8 cellular contexts compared by ENCODE assay signal in genomic region chr2:64019975-64020281, GRCh38. TPM values are rescaled to one million over a fixed set of nuclear protein-coding genes. Genes with fewer than 3 reads are reported as not detected.
A peak's percentile ranks its signal among the peaks of the same experiment; 100 is the strongest.
DNase-seq lines count a peak whose midpoint lies in the region; ATAC-seq, FAIRE-seq and TF ChIP-seq lines count a peak whose summit lies in the region.

No MANE protein-coding gene starts in this region.

- DNase-seq in A549 (ENCODE audit: low read depth in 1 of 2, low spot score in 1 of 2), result no peak
- DNase-seq in HFFc6, result no peak
- no peak for DNase-seq in GM12878 (ENCODE audit: low read depth, low spot score)
- no peak for DNase-seq in AG08396 (ENCODE audit: low spot score)
- no peak for DNase-seq in NCI-H774 (lab: John Stamatoyannopoulos, UW)
- no peak for DNase-seq in activated CD4-positive, alpha-beta T cell treated with anti-CD3 and anti-CD28 coated beads for 4 hours

- peaks cover 42% of the 10 kb centered on the region for H3K4me1 ChIP-seq in A549
- H3K4me1 ChIP-seq in GM12878 (ENCODE audit: control insufficient read depth, insufficient read depth, low read length), result peaks cover 5% of the 10 kb centered on the region; the same call in 1 of the 2 replicates
- H3K4me1 ChIP-seq in mononuclear cell (ENCODE audit: insufficient read depth, low read length), result peaks cover 35% of the 10 kb centered on the region

- peaks cover 12% of the 10 kb centered on the region for H3K36me3 Mint-ChIP-seq in HFFc6 (ENCODE audit: low read depth)

- H3K36me3 ChIP-seq in GM12878 (ENCODE audit: control insufficient read depth in 2 of 2, insufficient read depth in 2 of 2, low read length in 1 of 2), result no peaks in the 10 kb centered on the region

- no peaks in the 10 kb centered on the region for H3K9me3 ChIP-seq in A549
- H3K9me3 ChIP-seq in GM12878 (replicated peaks; ENCODE audit: control insufficient read depth, insufficient read depth, low read length), result no peaks in the 10 kb centered on the region
- no peaks in the 10 kb centered on the region for H3K9me3 ChIP-seq in mononuclear cell (ENCODE audit: low read depth, low read length)

- H2AFZ ChIP-seq in GM12878 (ENCODE audit: control insufficient read depth, low read depth, low read length), result peak overlapping the region; percentile 87

- H3K4me3 ChIP-seq in A549, result peak overlapping the region; percentile 62
- H3K4me3 ChIP-seq in GM12878, result peak overlapping the region; percentile 17
- H3K4me3 ChIP-seq in mononuclear cell (ENCODE audit: low read length), result peak overlapping the region; percentile 86

- H3K79me2 ChIP-seq in GM12878 (ENCODE audit: control insufficient read depth, insufficient read depth, low read length), result peaks cover 39% of the 10 kb centered on the region

- TF ChIP-seq RAD21 in A549 (conservative IDR thresholded peaks at IDR 0.05 in 1 of 2, IDR thresholded peaks at IDR 0.05 in 1 of 2) (no peak), GM12878 (IDR thresholded peaks at IDR 0.05; ENCODE audit: insufficient read depth, low read depth, low read length) (no peak)

- peak overlapping the region; percentile 96 to 99 for H3K27ac ChIP-seq in A549
- peak overlapping the region; percentile 90 for H3K27ac ChIP-seq in GM12878 (ENCODE audit: control insufficient read depth, insufficient read depth)

- no peak for ATAC-seq in A549
- ATAC-seq in GM12878, result peak; percentile 2
- ATAC-seq in GM21390 (IDR thresholded peaks at IDR 0.05; ENCODE audit: unreplicated experiment), result no peak

- H3K27ac Mint-ChIP-seq in HFFc6, result peak overlapping the region; percentile 97

- peaks cover 2% of the 10 kb centered on the region; the same call in 1 of the 2 replicates for H3K27me3 Mint-ChIP-seq in HFFc6 (ENCODE audit: insufficient read depth)

- POLR2A ChIA-PET in A549 (lab: Yijun Ruan, JAX), result no interaction called here
- POLR2A ChIA-PET in GM12878 (lab: Charles Lee), result no interaction called here

- RAD21 ChIA-PET in GM12878 (lab: Charles Lee; ENCODE audit: unreplicated experiment), result interaction anchor here (1.0 to 3.0 kb wide), 2 partner anchors 29 to 276 kb away, joined by 3 to 7 read pairs; no protein-coding TSS in a partner anchor

- TF ChIP-seq CTCF in A549 (IDR thresholded peaks at IDR 0.05) (no peak), HFFc6 (IDR thresholded peaks at IDR 0.05) (no peak), GM12878 (IDR thresholded peaks at IDR 0.05 in 2 of 3, conservative IDR thresholded peaks at IDR 0.05 in 1 of 3; ENCODE audit: control insufficient read depth in 2 of 3, extremely low read depth in 1 of 3, insufficient read depth in 1 of 3, low read depth in 3 of 3, low read length in 3 of 3) (no peak)

- peaks cover 34% of the 10 kb centered on the region for H3K4me1 Mint-ChIP-seq in HFFc6 (ENCODE audit: low read depth)

- peak overlapping the region; percentile 87 for H3K4me3 Mint-ChIP-seq in HFFc6

- SMC1A ChIA-PET in GM12878 (lab: Charles Lee; ENCODE audit: uncharacterized antibody, unreplicated experiment), result interaction anchor here (0.5 to 1.9 kb wide), 3 partner anchors 42 to 311 kb away, joined by 3 to 5 read pairs (median 4); no protein-coding TSS in a partner anchor

- BruUV-seq in GM12878 (replicated peaks; lab: Mats Ljungman, UMichigan), result no TSS peak

- TF ChIP-seq POLR2A in A549 (IDR thresholded peaks at IDR 0.05; ENCODE audit: low read length) (no peak), GM12878 (IDR thresholded peaks at IDR 0.05; ENCODE audit: low read depth, low read length) (no peak)

- H3K9ac ChIP-seq in GM12878 (ENCODE audit: control insufficient read depth, insufficient read depth, low read length), result peak overlapping the region; percentile 96

- no peaks in the 10 kb centered on the region for H4K20me1 ChIP-seq in GM12878 (ENCODE audit: control insufficient read depth, insufficient read depth)

- in situ Hi-C loops in GM12878 (cut with MboI), result no loop called here

- H3K27me3 ChIP-seq in GM12878 (replicated peaks in 1 of 2; ENCODE audit: control insufficient read depth in 2 of 2, insufficient read depth in 2 of 2, low read length in 1 of 2) (no peaks in the 10 kb centered on the region), mononuclear cell (ENCODE audit: insufficient read depth, low read length) (no peaks in the 10 kb centered on the region)

- H3K4me2 ChIP-seq in A549 (peak overlapping the region; percentile 81), GM12878 (ENCODE audit: control insufficient read depth, insufficient read depth) (peak overlapping the region; percentile 56)

- intact Hi-C loops in GM12878 (cut with micrococcal nuclease; ENCODE audit: unreplicated experiment), result no loop called here

- no peak for TF ChIP-seq EP300 in A549 (IDR thresholded peaks at IDR 0.05)
- TF ChIP-seq EP300 in GM12878 (IDR thresholded peaks at IDR 0.05; ENCODE audit: borderline replicate concordance in 1 of 2, control insufficient read depth in 1 of 2, low read depth in 2 of 2, low read length in 2 of 2), result no peak

- CTCF ChIA-PET in A549 (lab: Yijun Ruan, JAX), result no interaction called here
- CTCF ChIA-PET in GM12878 (lab: Yijun Ruan, JAX), result interaction anchor here (1.4 kb wide), 1 partner anchor 29 kb away, joined by 4 read pairs; no protein-coding TSS in a partner anchor

- FAIRE-seq in A549 (lab: Jason Lieb, UNC), result no peak
- FAIRE-seq in GM12878 (lab: Jason Lieb, UNC), result no peak

- H3K9me3 Mint-ChIP-seq in HFFc6, result no peaks in the 10 kb centered on the region

TF ChIP-seq in A549, 52 proteins besides CTCF, POLR2A, EP300 and RAD21 (continues in another document):
- TF ChIP-seq HOXA7 (CRISPR knock-in tag; IDR thresholded peaks at IDR 0.05), result no peak
- TF ChIP-seq KDM1A (IDR thresholded peaks at IDR 0.05; ENCODE audit: low read depth), result no peak
- TF ChIP-seq JUN (IDR thresholded peaks at IDR 0.05), result no peak
- no peak for TF ChIP-seq RARB (CRISPR knock-in tag; IDR thresholded peaks at IDR 0.05)

TF ChIP-seq in GM12878, 131 proteins besides CTCF, POLR2A, EP300 and RAD21 (continues in another document):
- TF ChIP-seq IKZF1 (conservative IDR thresholded peaks at IDR 0.05), result no peak
- TF ChIP-seq CHD4 (IDR thresholded peaks at IDR 0.05), result no peak
- no peak for TF ChIP-seq RFX5 (IDR thresholded peaks at IDR 0.05; ENCODE audit: low read depth, low read length)
- TF ChIP-seq TCF3 (IDR thresholded peaks at IDR 0.05; ENCODE audit: borderline replicate concordance, insufficient read depth, low read depth, low read length), result no peak
- TF ChIP-seq ZBED1 (IDR thresholded peaks at IDR 0.05; ENCODE audit: borderline replicate concordance), result no peak
- 0 out of 2 replicates have a peak, but pooled peaks have one; percentile 12 for TF ChIP-seq RELB (IDR thresholded peaks at IDR 0.05; ENCODE audit: low read depth)
- no peak for TF ChIP-seq SREBF2 (IDR thresholded peaks at IDR 0.05; ENCODE audit: low read length)
- TF ChIP-seq ZNF622 (IDR thresholded peaks at IDR 0.05), result no peak
- no peak for TF ChIP-seq MLLT1 (IDR thresholded peaks at IDR 0.05)
- no peak for TF ChIP-seq IKZF2 (IDR thresholded peaks at IDR 0.05)

RNA-seq across cellular contexts. Expression of gene VPS54, which starts 0.7 kb away (rescaled TPM):
- polyA plus RNA-seq in A549 (2011; rRNA removed) (29.2 and 32.5 TPM in 2 replicates), A549 (2017; fragmentation: RNase III; extraction: RNeasy Plus Mini Kit Qiagen cat#74134 plus additional on column Dnase treatment) (14.0 to 15.0 TPM (median 14.9 TPM) in 3 replicates), GM12878 (2011; rRNA removed) (16.2 and 25.4 TPM in 2 replicates), GM12878 (2014; fragmentation: Illumina TruSeq; extraction: Trizol) (12.7 and 17.6 TPM in 2 replicates), GM12878 (2014; fragmentation: Nextera tagmentation; extraction: Ambion mirVana) (1 to 10 TPM; 3.3 to 7.0 TPM), GM12878 (2014; rRNA removed) (7.2 and 9.1 TPM in 2 replicates), GM12878 (2016; fragmentation: Nextera tagmentation; extraction: Ambion mirVana) (1 to 10 TPM; 1.6 to 6.4 TPM)
- 4.9 and 5.8 TPM in 2 replicates for polyA plus RNA-seq in A549 (2012; cell fraction: cytosol; rRNA removed)
- polyA plus RNA-seq in A549 (2012; cell fraction: nucleus; rRNA removed), result 3.6 and 6.1 TPM in 2 replicates
- 12.0 and 14.3 TPM in 2 replicates for polyA minus RNA-seq in A549 (2011; rRNA and poly(A)+ RNA removed)
- total RNA-seq in HFFc6 (2021; fragmentation: NEBNext Ultra II Directional; extraction: Animal tissue kit (Norgen Biotek cat#: 25700)), result 10 to 100 TPM; 12.9 to 17.7 (median 15.0) TPM
- total RNA-seq in GM12878 (2013; cell fraction: nucleolus; rRNA removed), result 33.2 and 34.1 TPM in 2 replicates
- total RNA-seq in GM12878 (2014; rRNA removed) (11.7 and 14.8 TPM in 2 replicates), GM12878 (2014; rRNA removed; fragmentation: Illumina TruSeq; extraction: Trizol) (15.3 and 15.9 TPM in 2 replicates), GM12878 (2021) (9.5 and 9.7 TPM in 2 replicates), mononuclear cell (13.4 TPM)
- polyA plus RNA-seq in GM12878 (2011; ENCODE audit: low read depth), result 4.0 TPM
- 4.7 and 5.6 TPM in 2 replicates for polyA plus RNA-seq in GM12878 (2011; cell fraction: cytosol; rRNA removed)
- 9.1 and 11.8 TPM in 2 replicates for polyA plus RNA-seq in GM12878 (2011; cell fraction: nucleus; rRNA removed)
- 7.7 and 9.7 TPM in 2 replicates for polyA plus RNA-seq in GM12878 (2012)
- polyA minus RNA-seq in GM12878 (2011; rRNA and poly(A)+ RNA removed), result 13.4 and 19.7 TPM in 2 replicates
- polyA minus RNA-seq in GM12878 (2011; cell fraction: cytosol; rRNA and poly(A)+ RNA removed), result 5.3 and 7.1 TPM in 2 replicates
- polyA minus RNA-seq in GM12878 (2011; cell fraction: nucleus; rRNA and poly(A)+ RNA removed), result 9.6 and 13.0 TPM in 2 replicates

Comparison
In these comparisons a context has a peak if more than half of its experiments do, and no peak if none do; other contexts are left out.
1. H3K4me3 ChIP-seq: peak in every context shown above with its lines; median percentile 86 in mononuclear cell; 62 in A549; 17 in GM12878.